ENCODE assay signal across 1 cellular context in genomic region chr2:85888745-85889647, GRCh38.
TF ChIP-seq lines count a peak whose summit lies in the region.

Gene ST3GAL5 (minus strand): TSS chr2:85888990. CDS start chr2:85888905, 85 bp downstream.

TF ChIP-seq in GM12878, 131 proteins besides CTCF, POLR2A, EP300 and RAD21 (continued from another document):
- TF ChIP-seq SKIL (IDR thresholded peaks at IDR 0.05; ENCODE audit: low read depth, poor library complexity, severe bottlenecking) (no peak), LARP7 (IDR thresholded peaks at IDR 0.05) (peak; percentile 65), NBN (IDR thresholded peaks at IDR 0.05) (peak; percentile 77), USF1 (IDR thresholded peaks at IDR 0.05; ENCODE audit: borderline replicate concordance, extremely low read length, insufficient read depth, low read depth, low read length) (peak; percentile 86), STAT3 (IDR thresholded peaks at IDR 0.05; ENCODE audit: low read depth, low read length) (no peak), FOXM1 (IDR thresholded peaks at IDR 0.05; ENCODE audit: low read depth, low read length) (peak; percentile 65), PAX5 (IDR thresholded peaks at IDR 0.05; ENCODE audit: borderline replicate concordance, low read depth, low read length) (no peak), BACH1 (IDR thresholded peaks at IDR 0.05; ENCODE audit: borderline replicate concordance) (peak; percentile 79; the same call in 1 of the 2 replicates), ZZZ3 (IDR thresholded peaks at IDR 0.05; ENCODE audit: control insufficient read depth, insufficient read length, low read depth) (no peak)
- TF ChIP-seq, protein P1, sequence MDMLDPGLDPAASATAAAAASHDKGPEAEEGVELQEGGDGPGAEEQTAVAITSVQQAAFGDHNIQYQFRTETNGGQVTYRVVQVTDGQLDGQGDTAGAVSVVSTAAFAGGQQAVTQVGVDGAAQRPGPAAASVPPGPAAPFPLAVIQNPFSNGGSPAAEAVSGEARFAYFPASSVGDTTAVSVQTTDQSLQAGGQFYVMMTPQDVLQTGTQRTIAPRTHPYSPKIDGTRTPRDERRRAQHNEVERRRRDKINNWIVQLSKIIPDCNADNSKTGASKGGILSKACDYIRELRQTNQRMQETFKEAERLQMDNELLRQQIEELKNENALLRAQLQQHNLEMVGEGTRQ (IDR thresholded peaks at IDR 0.05; ENCODE audit: borderline replicate concordance, low read depth, low read length): peak; percentile 52
- TF ChIP-seq, protein P2, sequence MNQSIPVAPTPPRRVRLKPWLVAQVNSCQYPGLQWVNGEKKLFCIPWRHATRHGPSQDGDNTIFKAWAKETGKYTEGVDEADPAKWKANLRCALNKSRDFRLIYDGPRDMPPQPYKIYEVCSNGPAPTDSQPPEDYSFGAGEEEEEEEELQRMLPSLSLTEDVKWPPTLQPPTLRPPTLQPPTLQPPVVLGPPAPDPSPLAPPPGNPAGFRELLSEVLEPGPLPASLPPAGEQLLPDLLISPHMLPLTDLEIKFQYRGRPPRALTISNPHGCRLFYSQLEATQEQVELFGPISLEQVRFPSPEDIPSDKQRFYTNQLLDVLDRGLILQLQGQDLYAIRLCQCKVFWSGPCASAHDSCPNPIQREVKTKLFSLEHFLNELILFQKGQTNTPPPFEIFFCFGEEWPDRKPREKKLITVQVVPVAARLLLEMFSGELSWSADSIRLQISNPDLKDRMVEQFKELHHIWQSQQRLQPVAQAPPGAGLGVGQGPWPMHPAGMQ (IDR thresholded peaks at IDR 0.05; ENCODE audit: borderline replicate concordance): no peak
TF ChIP-seq in GM12878: peak in this region for 64.
